1 cellular context compared by ENCODE assay signal in genomic region chr11:119376197-119376847, GRCh38.
A peak's percentile ranks its signal among the peaks of the same experiment; 100 is the strongest.
TF ChIP-seq lines count a peak whose summit lies in the region.

No MANE protein-coding gene starts in this region.

TF ChIP-seq in HepG2, 621 proteins besides CTCF, POLR2A, EP300 and RAD21 (continues in another document):
- TF ChIP-seq, protein P1, sequence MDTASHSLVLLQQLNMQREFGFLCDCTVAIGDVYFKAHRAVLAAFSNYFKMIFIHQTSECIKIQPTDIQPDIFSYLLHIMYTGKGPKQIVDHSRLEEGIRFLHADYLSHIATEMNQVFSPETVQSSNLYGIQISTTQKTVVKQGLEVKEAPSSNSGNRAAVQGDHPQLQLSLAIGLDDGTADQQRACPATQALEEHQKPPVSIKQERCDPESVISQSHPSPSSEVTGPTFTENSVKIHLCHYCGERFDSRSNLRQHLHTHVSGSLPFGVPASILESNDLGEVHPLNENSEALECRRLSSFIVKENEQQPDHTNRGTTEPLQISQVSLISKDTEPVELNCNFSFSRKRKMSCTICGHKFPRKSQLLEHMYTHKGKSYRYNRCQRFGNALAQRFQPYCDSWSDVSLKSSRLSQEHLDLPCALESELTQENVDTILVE (CRISPR knock-in tag; IDR thresholded peaks at IDR 0.05), result no peak
- peak; percentile 79 for TF ChIP-seq HNRNPLL (IDR thresholded peaks at IDR 0.05; ENCODE audit: low read depth, low read length, poor library complexity, severe bottlenecking)
- peak; percentile 57 for TF ChIP-seq GABPB1 (CRISPR knock-in tag; IDR thresholded peaks at IDR 0.05)
- TF ChIP-seq ZNF556 (CRISPR knock-in tag; IDR thresholded peaks at IDR 0.05; ENCODE audit: borderline replicate concordance), result no peak
- peak; percentile 86 for TF ChIP-seq SMAD3 (CRISPR knock-in tag; IDR thresholded peaks at IDR 0.05)
- TF ChIP-seq ZNF232 (CRISPR knock-in tag; IDR thresholded peaks at IDR 0.05; ENCODE audit: borderline replicate concordance), result peak; percentile 86; the same call in 1 of the 2 replicates
- no peak for TF ChIP-seq MIER3 (CRISPR knock-in tag; IDR thresholded peaks at IDR 0.05; ENCODE audit: borderline replicate concordance)
- TF ChIP-seq ZZZ3 (CRISPR knock-in tag; IDR thresholded peaks at IDR 0.05; ENCODE audit: borderline replicate concordance), result no peak
- TF ChIP-seq, protein P2, sequence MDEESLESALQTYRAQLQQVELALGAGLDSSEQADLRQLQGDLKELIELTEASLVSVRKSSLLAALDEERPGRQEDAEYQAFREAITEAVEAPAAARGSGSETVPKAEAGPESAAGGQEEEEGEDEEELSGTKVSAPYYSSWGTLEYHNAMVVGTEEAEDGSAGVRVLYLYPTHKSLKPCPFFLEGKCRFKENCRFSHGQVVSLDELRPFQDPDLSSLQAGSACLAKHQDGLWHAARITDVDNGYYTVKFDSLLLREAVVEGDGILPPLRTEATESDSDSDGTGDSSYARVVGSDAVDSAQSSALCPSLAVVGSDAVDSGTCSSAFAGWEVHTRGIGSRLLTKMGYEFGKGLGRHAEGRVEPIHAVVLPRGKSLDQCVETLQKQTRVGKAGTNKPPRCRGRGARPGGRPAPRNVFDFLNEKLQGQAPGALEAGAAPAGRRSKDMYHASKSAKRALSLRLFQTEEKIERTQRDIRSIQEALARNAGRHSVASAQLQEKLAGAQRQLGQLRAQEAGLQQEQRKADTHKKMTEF (CRISPR knock-in tag; IDR thresholded peaks at IDR 0.05), result peak; percentile 66; the same call in 1 of the 2 replicates
- no peak for TF ChIP-seq ELF3 (CRISPR knock-in tag; IDR thresholded peaks at IDR 0.05)
- TF ChIP-seq ZNF879 (CRISPR knock-in tag; IDR thresholded peaks at IDR 0.05), result no peak
- TF ChIP-seq, protein P3, sequence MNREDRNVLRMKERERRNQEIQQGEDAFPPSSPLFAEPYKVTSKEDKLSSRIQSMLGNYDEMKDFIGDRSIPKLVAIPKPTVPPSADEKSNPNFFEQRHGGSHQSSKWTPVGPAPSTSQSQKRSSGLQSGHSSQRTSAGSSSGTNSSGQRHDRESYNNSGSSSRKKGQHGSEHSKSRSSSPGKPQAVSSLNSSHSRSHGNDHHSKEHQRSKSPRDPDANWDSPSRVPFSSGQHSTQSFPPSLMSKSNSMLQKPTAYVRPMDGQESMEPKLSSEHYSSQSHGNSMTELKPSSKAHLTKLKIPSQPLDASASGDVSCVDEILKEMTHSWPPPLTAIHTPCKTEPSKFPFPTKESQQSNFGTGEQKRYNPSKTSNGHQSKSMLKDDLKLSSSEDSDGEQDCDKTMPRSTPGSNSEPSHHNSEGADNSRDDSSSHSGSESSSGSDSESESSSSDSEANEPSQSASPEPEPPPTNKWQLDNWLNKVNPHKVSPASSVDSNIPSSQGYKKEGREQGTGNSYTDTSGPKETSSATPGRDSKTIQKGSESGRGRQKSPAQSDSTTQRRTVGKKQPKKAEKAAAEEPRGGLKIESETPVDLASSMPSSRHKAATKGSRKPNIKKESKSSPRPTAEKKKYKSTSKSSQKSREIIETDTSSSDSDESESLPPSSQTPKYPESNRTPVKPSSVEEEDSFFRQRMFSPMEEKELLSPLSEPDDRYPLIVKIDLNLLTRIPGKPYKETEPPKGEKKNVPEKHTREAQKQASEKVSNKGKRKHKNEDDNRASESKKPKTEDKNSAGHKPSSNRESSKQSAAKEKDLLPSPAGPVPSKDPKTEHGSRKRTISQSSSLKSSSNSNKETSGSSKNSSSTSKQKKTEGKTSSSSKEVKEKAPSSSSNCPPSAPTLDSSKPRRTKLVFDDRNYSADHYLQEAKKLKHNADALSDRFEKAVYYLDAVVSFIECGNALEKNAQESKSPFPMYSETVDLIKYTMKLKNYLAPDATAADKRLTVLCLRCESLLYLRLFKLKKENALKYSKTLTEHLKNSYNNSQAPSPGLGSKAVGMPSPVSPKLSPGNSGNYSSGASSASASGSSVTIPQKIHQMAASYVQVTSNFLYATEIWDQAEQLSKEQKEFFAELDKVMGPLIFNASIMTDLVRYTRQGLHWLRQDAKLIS (CRISPR knock-in tag; IDR thresholded peaks at IDR 0.05), result no peak
- TF ChIP-seq MZF1 (CRISPR knock-in tag; IDR thresholded peaks at IDR 0.05; ENCODE audit: borderline replicate concordance), result no peak
- TF ChIP-seq, protein P4, sequence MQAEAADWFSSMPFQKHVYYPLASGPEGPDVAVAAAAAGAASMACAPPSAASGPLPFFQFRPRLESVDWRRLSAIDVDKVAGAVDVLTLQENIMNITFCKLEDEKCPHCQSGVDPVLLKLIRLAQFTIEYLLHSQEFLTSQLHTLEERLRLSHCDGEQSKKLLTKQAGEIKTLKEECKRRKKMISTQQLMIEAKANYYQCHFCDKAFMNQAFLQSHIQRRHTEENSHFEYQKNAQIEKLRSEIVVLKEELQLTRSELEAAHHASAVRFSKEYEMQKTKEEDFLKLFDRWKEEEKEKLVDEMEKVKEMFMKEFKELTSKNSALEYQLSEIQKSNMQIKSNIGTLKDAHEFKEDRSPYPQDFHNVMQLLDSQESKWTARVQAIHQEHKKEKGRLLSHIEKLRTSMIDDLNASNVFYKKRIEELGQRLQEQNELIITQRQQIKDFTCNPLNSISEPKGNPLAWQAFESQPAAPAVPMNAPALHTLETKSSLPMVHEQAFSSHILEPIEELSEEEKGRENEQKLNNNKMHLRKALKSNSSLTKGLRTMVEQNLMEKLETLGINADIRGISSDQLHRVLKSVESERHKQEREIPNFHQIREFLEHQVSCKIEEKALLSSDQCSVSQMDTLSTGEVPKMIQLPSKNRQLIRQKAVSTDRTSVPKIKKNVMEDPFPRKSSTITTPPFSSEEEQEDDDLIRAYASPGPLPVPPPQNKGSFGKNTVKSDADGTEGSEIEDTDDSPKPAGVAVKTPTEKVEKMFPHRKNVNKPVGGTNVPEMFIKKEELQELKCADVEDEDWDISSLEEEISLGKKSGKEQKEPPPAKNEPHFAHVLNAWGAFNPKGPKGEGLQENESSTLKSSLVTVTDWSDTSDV (CRISPR knock-in tag; IDR thresholded peaks at IDR 0.05), result no peak
- no peak for TF ChIP-seq ZXDC (CRISPR knock-in tag; IDR thresholded peaks at IDR 0.05)
- TF ChIP-seq ZNF788 (CRISPR knock-in tag; IDR thresholded peaks at IDR 0.05; ENCODE audit: borderline replicate concordance), result peak; percentile 74; the same call in 1 of the 2 replicates
- TF ChIP-seq ZBTB33 (CRISPR knock-in tag; IDR thresholded peaks at IDR 0.05), result peak; percentile 98
- TF ChIP-seq PAX8 (CRISPR knock-in tag; IDR thresholded peaks at IDR 0.05; ENCODE audit: borderline replicate concordance), result no peak
- TF ChIP-seq, protein P5, sequence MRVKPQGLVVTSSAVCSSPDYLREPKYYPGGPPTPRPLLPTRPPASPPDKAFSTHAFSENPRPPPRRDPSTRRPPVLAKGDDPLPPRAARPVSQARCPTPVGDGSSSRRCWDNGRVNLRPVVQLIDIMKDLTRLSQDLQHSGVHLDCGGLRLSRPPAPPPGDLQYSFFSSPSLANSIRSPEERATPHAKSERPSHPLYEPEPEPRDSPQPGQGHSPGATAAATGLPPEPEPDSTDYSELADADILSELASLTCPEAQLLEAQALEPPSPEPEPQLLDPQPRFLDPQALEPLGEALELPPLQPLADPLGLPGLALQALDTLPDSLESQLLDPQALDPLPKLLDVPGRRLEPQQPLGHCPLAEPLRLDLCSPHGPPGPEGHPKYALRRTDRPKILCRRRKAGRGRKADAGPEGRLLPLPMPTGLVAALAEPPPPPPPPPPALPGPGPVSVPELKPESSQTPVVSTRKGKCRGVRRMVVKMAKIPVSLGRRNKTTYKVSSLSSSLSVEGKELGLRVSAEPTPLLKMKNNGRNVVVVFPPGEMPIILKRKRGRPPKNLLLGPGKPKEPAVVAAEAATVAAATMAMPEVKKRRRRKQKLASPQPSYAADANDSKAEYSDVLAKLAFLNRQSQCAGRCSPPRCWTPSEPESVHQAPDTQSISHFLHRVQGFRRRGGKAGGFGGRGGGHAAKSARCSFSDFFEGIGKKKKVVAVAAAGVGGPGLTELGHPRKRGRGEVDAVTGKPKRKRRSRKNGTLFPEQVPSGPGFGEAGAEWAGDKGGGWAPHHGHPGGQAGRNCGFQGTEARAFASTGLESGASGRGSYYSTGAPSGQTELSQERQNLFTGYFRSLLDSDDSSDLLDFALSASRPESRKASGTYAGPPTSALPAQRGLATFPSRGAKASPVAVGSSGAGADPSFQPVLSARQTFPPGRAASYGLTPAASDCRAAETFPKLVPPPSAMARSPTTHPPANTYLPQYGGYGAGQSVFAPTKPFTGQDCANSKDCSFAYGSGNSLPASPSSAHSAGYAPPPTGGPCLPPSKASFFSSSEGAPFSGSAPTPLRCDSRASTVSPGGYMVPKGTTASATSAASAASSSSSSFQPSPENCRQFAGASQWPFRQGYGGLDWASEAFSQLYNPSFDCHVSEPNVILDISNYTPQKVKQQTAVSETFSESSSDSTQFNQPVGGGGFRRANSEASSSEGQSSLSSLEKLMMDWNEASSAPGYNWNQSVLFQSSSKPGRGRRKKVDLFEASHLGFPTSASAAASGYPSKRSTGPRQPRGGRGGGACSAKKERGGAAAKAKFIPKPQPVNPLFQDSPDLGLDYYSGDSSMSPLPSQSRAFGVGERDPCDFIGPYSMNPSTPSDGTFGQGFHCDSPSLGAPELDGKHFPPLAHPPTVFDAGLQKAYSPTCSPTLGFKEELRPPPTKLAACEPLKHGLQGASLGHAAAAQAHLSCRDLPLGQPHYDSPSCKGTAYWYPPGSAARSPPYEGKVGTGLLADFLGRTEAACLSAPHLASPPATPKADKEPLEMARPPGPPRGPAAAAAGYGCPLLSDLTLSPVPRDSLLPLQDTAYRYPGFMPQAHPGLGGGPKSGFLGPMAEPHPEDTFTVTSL (CRISPR knock-in tag; IDR thresholded peaks at IDR 0.05; ENCODE audit: borderline replicate concordance), result no peak
- TF ChIP-seq SRY (CRISPR knock-in tag; IDR thresholded peaks at IDR 0.05), result no peak; the same call in 1 of the 2 replicates
- no peak for TF ChIP-seq NR3C1 (CRISPR knock-in tag; IDR thresholded peaks at IDR 0.05)
- TF ChIP-seq ATF4 (CRISPR knock-in tag; IDR thresholded peaks at IDR 0.05), result peak in 1 of 2 experiments; percentile 24; a peak in 1 of 4 replicates
- no peak for TF ChIP-seq E2F1 (CRISPR knock-in tag; IDR thresholded peaks at IDR 0.05)
- TF ChIP-seq PITX1 (CRISPR knock-in tag; IDR thresholded peaks at IDR 0.05), result peak; percentile 66; the same call in 1 of the 2 replicates
- no peak for TF ChIP-seq MTF1 (CRISPR knock-in tag; IDR thresholded peaks at IDR 0.05)
- peak; percentile 75 for TF ChIP-seq KDM2A (CRISPR knock-in tag; IDR thresholded peaks at IDR 0.05; ENCODE audit: borderline replicate concordance, low read depth)
- TF ChIP-seq SNAI1 (CRISPR knock-in tag; IDR thresholded peaks at IDR 0.05; ENCODE audit: borderline replicate concordance), result no peak
- no peak for TF ChIP-seq ZSCAN22 (CRISPR knock-in tag; IDR thresholded peaks at IDR 0.05)
- TF ChIP-seq MAFK (conservative IDR thresholded peaks at IDR 0.05 in 1 of 2, IDR thresholded peaks at IDR 0.05 in 1 of 2; ENCODE audit: low read length in 2 of 2), result no peak
- TF ChIP-seq ATF2 (CRISPR knock-in tag; IDR thresholded peaks at IDR 0.05), result peak; percentile 73
- no peak for TF ChIP-seq HES4 (CRISPR knock-in tag; IDR thresholded peaks at IDR 0.05; ENCODE audit: borderline replicate concordance)
- TF ChIP-seq FOXO1 (CRISPR knock-in tag; IDR thresholded peaks at IDR 0.05), result peak; percentile 76
